21 cellular contexts compared by ENCODE assay signal in the genomic region with DNA sequence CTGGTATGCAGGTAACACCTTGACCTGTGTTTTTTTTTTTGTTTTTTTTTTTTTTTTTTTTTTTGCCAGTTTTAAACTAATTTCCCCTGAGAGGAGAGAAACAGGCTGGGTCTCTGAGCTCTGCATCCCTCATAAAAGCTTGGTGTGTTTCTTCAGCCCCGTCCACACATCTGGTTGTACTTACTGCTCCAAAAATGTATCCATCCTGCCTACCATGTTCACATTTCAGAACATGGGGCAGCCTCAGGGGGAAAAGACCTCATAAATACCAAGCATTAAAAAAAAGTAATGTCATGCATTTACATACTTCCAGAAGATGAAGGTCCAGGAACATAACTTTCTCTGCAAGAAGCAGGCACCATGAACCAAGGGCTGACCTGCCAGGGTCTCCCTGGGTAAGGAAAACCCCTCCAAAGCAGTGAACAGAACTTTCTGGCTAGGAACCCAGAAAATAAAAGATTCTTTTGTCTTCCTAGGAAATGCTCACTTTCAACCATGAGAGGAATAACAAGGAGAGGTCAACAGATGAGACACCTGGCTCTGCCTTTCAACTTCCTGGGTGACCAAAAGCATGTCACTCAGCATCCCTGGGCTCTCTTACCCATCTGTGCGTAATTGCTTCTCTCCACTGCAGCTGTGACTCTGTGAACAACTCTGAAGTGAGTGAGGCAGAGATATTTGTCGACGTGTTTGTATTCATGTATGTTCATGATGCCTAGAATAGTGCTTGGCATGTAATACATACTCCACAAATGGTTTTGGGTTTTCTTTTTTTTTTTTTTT.
DNase-seq lines count a peak whose midpoint lies in the region; TF ChIP-seq lines count a peak whose summit lies in the region.
"Had no signal": no experiment of that assay in that cellular context is flagged by ENCODE, and none has a peak within 500 bp of the region (broad histone marks: within the 10 kb centered on the region; RNA-seq: fewer than 3 reads in every experiment).

No MANE protein-coding gene starts in this region.

- H3K36me3 ChIP-seq in BJ (ENCODE audit: control insufficient read depth, insufficient read depth, low read length) (no peaks in the 10 kb centered on the region), ascending aorta (no peaks in the 10 kb centered on the region), uterus (no peaks in the 10 kb centered on the region)
- H3K36me3 ChIP-seq: SJSA1 had no signal

- intact Hi-C loops in activated CD4-positive, alpha-beta T cell treated with anti-CD3 and anti-CD28 coated beads, Interleukin-2, amount 10 ng/mL, durations not matched to agents 24 days and 14 days (cut with micrococcal nuclease): no loop called here
- intact Hi-C loops in ascending aorta (cut with DNase I) (no loop called here), uterus (cut with DNase I; ENCODE audit: low total_unique reads) (no loop called here)

- peaks cover 6% of the 10 kb centered on the region for H3K4me1 Mint-ChIP-seq in nephron
- no peaks in the 10 kb centered on the region for H3K4me1 Mint-ChIP-seq in activated CD4-positive, alpha-beta T cell treated with anti-CD3 and anti-CD28 coated beads, Interleukin-2, amount 10 ng/mL, durations not matched to agents 24 days and 14 days
- H3K4me1 Mint-ChIP-seq: B cell had no signal

- H3K4me3 ChIP-seq in BJ (ENCODE audit: low read depth, low read length): no peak overlapping the region
- no peak overlapping the region for H3K4me3 ChIP-seq in ascending aorta
- no peak overlapping the region for H3K4me3 ChIP-seq in uterus
- H3K4me3 ChIP-seq: GM23248, K562, SJSA1 had no signal

- POLR2A ChIA-PET in BJ (lab: Charles Lee): interaction anchor here (0.5 to 1.7 kb wide), 6 partner anchors 10 to 152 kb away, joined by 5 to 23 read pairs (median 9); no protein-coding TSS in a partner anchor

- H3K4me3 Mint-ChIP-seq in nephron: no peak overlapping the region
- no peak overlapping the region for H3K4me3 Mint-ChIP-seq in activated CD4-positive, alpha-beta T cell treated with anti-CD3 and anti-CD28 coated beads, Interleukin-2, amount 10 ng/mL, durations not matched to agents 24 days and 14 days
- H3K4me3 Mint-ChIP-seq: B cell, H9 had no signal

- H3K27ac ChIP-seq in ascending aorta: no peak overlapping the region
- no peak overlapping the region for H3K27ac ChIP-seq in uterus
- H3K27ac ChIP-seq: SJSA1 had no signal

- TF ChIP-seq CTCF in BJ (IDR thresholded peaks at IDR 0.05; ENCODE audit: insufficient read depth, low read depth, low read length) (no peak), nephron (IDR thresholded peaks at IDR 0.05; ENCODE audit: unreplicated experiment in 3 of 3) (no peak), ascending aorta (IDR thresholded peaks at IDR 0.05) (no peak), uterus (IDR thresholded peaks at IDR 0.05) (no peak)

- peaks cover 0 to under 1% of the 10 kb centered on the region in 2 donors for H3K4me1 ChIP-seq in ascending aorta
- no peaks in the 10 kb centered on the region for H3K4me1 ChIP-seq in uterus

- H3K27me3 ChIP-seq in BJ (ENCODE audit: control insufficient read depth, insufficient read depth, low read length) (no peaks in the 10 kb centered on the region), ascending aorta (no peaks in the 10 kb centered on the region), uterus (no peaks in the 10 kb centered on the region)
- H3K27me3 ChIP-seq: SJSA1 had no signal

- H3K27ac Mint-ChIP-seq in nephron: peak overlapping the region in 2 of 3 experiments; percentile 23 to 68
- no peak overlapping the region for H3K27ac Mint-ChIP-seq in activated CD4-positive, alpha-beta T cell treated with anti-CD3 and anti-CD28 coated beads, Interleukin-2, amount 10 ng/mL, durations not matched to agents 24 days and 14 days
- H3K27ac Mint-ChIP-seq: B cell, H9 had no signal

- no peaks in the 10 kb centered on the region for H3K36me3 Mint-ChIP-seq in nephron (ENCODE audit: low read depth)
- no peaks in the 10 kb centered on the region for H3K36me3 Mint-ChIP-seq in activated CD4-positive, alpha-beta T cell treated with anti-CD3 and anti-CD28 coated beads, Interleukin-2, amount 10 ng/mL, durations not matched to agents 24 days and 14 days (ENCODE audit: low read depth)

- DNase-seq in BJ (ENCODE audit: low read depth): peak; percentile 84
- peak; percentile 43 for DNase-seq in RPMI7951 (ENCODE audit: low read depth)
- peak; percentile 47 for DNase-seq in fibroblast of gingiva (ENCODE audit: low read depth)
- no peak for DNase-seq in NCI-H1436 treated with DMSO at 0.1 percent for 48 hours (lab: John Stamatoyannopoulos, UW)
- DNase-seq in activated CD4-positive, alpha-beta T cell treated with anti-CD3 and anti-CD28 coated beads, Interleukin-2, amount 10 ng/mL, durations not matched to agents 24 days and 14 days: no peak
- no peak for DNase-seq in ascending aorta (ENCODE audit: low spot score in 2 of 2)
- DNase-seq in uterus: no peak
- DNase-seq: GM23248, H9, HFFc6, MM.1S, NCI-H1092, NCI-H1436, NCI-H1930, NCI-H226, NCI-H510A treated with DMSO at 0.1 percent for 48 hours, NCI-H748 treated with DMSO at 0.1 percent for 48 hours had no signal

- H3K27me3 Mint-ChIP-seq in nephron (ENCODE audit: low read depth): no peaks in the 10 kb centered on the region
- H3K27me3 Mint-ChIP-seq in activated CD4-positive, alpha-beta T cell treated with anti-CD3 and anti-CD28 coated beads, Interleukin-2, amount 10 ng/mL, durations not matched to agents 24 days and 14 days: peaks cover 20% of the 10 kb centered on the region

- no peaks in the 10 kb centered on the region for H3K9me3 ChIP-seq in ascending aorta
- H3K9me3 ChIP-seq in uterus: no peaks in the 10 kb centered on the region
- H3K9me3 ChIP-seq: SJSA1 had no signal

- no peak for TF ChIP-seq POLR2A in uterus (IDR thresholded peaks at IDR 0.05)

- peaks cover 17% of the 10 kb centered on the region for H3K9me3 Mint-ChIP-seq in nephron
- no peaks in the 10 kb centered on the region for H3K9me3 Mint-ChIP-seq in activated CD4-positive, alpha-beta T cell treated with anti-CD3 and anti-CD28 coated beads, Interleukin-2, amount 10 ng/mL, durations not matched to agents 24 days and 14 days
- H3K9me3 Mint-ChIP-seq: H9 had no signal

- CTCF ChIA-PET in BJ (lab: Yijun Ruan, JAX): interaction anchor here (1.1 to 1.9 kb wide), 6 partner anchors 9 to 145 kb away, joined by 3 to 9 read pairs (median 4); no protein-coding TSS in a partner anchor

Comparison
In these comparisons a context has a peak if more than half of its experiments do, and no peak if none do; other contexts are left out.
1. DNase-seq: peak in BJ (single experiment), RPMI7951 (single experiment) and fibroblast of gingiva (single experiment); none in NCI-H1436 treated with DMSO at 0.1 percent for 48 hours (single experiment), activated CD4-positive, alpha-beta T cell treated with anti-CD3 and anti-CD28 coated beads, Interleukin-2, amount 10 ng/mL, durations not matched to agents 24 days and 14 days (single experiment), ascending aorta (0 of 2) and uterus (0 of 2).